In genomic region chr5:79495311-79495710, GRCh38 we compare ENCODE assay signal across 16 cellular contexts. TPM values are rescaled to one million over a fixed set of nuclear protein-coding genes. Genes with fewer than 3 reads are reported as not detected.
DNase-seq lines count a peak whose midpoint lies in the region; ATAC-seq, FAIRE-seq and TF ChIP-seq lines count a peak whose summit lies in the region.
"Had no signal": no experiment of that assay in that cellular context is flagged by ENCODE, and none has a peak within 500 bp of the region (broad histone marks: within the 10 kb centered on the region; RNA-seq: fewer than 3 reads in every experiment).

No MANE protein-coding gene starts in this region.

- H3K9me3 Mint-ChIP-seq in HFFc6 = no peaks in the 10 kb centered on the region
- H3K9me3 Mint-ChIP-seq: activated B cell treated with CpG ODN at 0.5 μM for 24 hours had no signal

- POLR2A ChIA-PET in A549 (lab: Yijun Ruan, JAX) (no interaction called here), PC-3 (lab: Charles Lee; ENCODE audit: unreplicated experiment) (no interaction called here), GM10248 (lab: Yijun Ruan, JAX) (no interaction called here)

- DNase-seq in A549 (ENCODE audit: low read depth in 1 of 2, low spot score in 1 of 2) (peak in 1 of 2 experiments; percentile 19), HFFc6 (peak; percentile 20), PC-3 (peak; percentile 54), hepatocyte (ENCODE audit: low spot score) (peak; percentile 48), GM10248 (ENCODE audit: extremely low spot score) (no peak), ovary (no peak)
- DNase-seq: activated B cell treated with CpG ODN at 0.5 μM for 24 hours; activated T-cell treated with anti-CD3 and anti-CD28 coated beads, Interleukin-2, amount 50 U/mL, for 1 hour; amygdala; effector memory CD4-positive, alpha-beta T cell; heart right ventricle; occipital lobe; stimulated activated CD4-positive, alpha-beta T cell treated with anti-CD3 and anti-CD28 coated beads, Interleukin-1b, Interleukin-23, amount 100 ng/mL, for 48 hours; stimulated activated naive B cell treated with anti-CD40 and anti-IgM and Interleukin-4, amounts not matched to agents 10 μg/mL and 1 μg/mL and 100 μg/mL, for 72 hours had no signal

- H3K27me3 Mint-ChIP-seq in HFFc6 (ENCODE audit: insufficient read depth) = peaks cover 3% of the 10 kb centered on the region; the same call in 1 of the 2 replicates

- no peak overlapping the region for H3K4me3 Mint-ChIP-seq in HFFc6
- H3K4me3 Mint-ChIP-seq: activated B cell treated with CpG ODN at 0.5 μM for 24 hours; stimulated activated naive B cell treated with anti-CD40 and anti-IgM and Interleukin-4, amounts not matched to agents 10 μg/mL and 1 μg/mL and 100 μg/mL, for 72 hours had no signal

- H3K27ac ChIP-seq in A549 = no peak overlapping the region
- H3K27ac ChIP-seq in PC-3 (ENCODE audit: low read length) = 0 out of 2 replicates have a peak overlapping the region, but pooled peaks have one; percentile 21
- H3K27ac ChIP-seq in hepatocyte = no peak overlapping the region
- H3K27ac ChIP-seq in ovary = no peak overlapping the region

- H3K4me1 ChIP-seq in A549 (peaks cover 7% of the 10 kb centered on the region; the same call in 2 of the 3 replicates), PC-3 (ENCODE audit: insufficient read depth, low read length) (peaks cover 9% of the 10 kb centered on the region), hepatocyte (ENCODE audit: insufficient read depth) (peaks cover 9% of the 10 kb centered on the region), ovary (ENCODE audit: insufficient read depth) (no peaks in the 10 kb centered on the region)

- H3K27ac Mint-ChIP-seq in HFFc6 = no peak overlapping the region
- H3K27ac Mint-ChIP-seq: activated B cell treated with CpG ODN at 0.5 μM for 24 hours; stimulated activated naive B cell treated with anti-CD40 and anti-IgM and Interleukin-4, amounts not matched to agents 10 μg/mL and 1 μg/mL and 100 μg/mL, for 72 hours had no signal

- no peaks in the 10 kb centered on the region for H3K36me3 Mint-ChIP-seq in HFFc6 (ENCODE audit: low read depth)

- H3K9me3 ChIP-seq in A549 (no peaks in the 10 kb centered on the region), PC-3 (ENCODE audit: low read length) (no peaks in the 10 kb centered on the region), hepatocyte (ENCODE audit: low read depth) (no peaks in the 10 kb centered on the region), ovary (no peaks in the 10 kb centered on the region)
- H3K9me3 ChIP-seq: heart right ventricle had no signal

- WGBS in A549 (ENCODE audit: missing lambda C conversion rate) = 37% methylated on average over 2 of the region's 2 CpGs
- 20% methylated on average over 2 of the region's 2 CpGs for WGBS in hepatocyte (ENCODE audit: low lambda C conversion rate, missing lambda C conversion rate)
- WGBS in ovary, 3 donors = 58 to 60% (median 60%) methylated on average over 2 of the region's 2 CpGs

- TF ChIP-seq RAD21 in A549 (conservative IDR thresholded peaks at IDR 0.05 in 1 of 2, IDR thresholded peaks at IDR 0.05 in 1 of 2) = no peak

- no peaks in the 10 kb centered on the region for H4K20me1 ChIP-seq in PC-3 (ENCODE audit: low read length)
- no peaks in the 10 kb centered on the region for H4K20me1 ChIP-seq in hepatocyte (ENCODE audit: insufficient read depth, poor library complexity, severe bottlenecking)

- TF ChIP-seq POLR2A in A549 (IDR thresholded peaks at IDR 0.05; ENCODE audit: low read length) = no peak
- no peak for TF ChIP-seq POLR2A in ovary (IDR thresholded peaks at IDR 0.05)

- CTCF ChIA-PET in A549 (lab: Yijun Ruan, JAX) (no interaction called here), PC-3 (lab: Charles Lee) (no interaction called here), GM10248 (lab: Yijun Ruan, JAX) (no interaction called here)

- intact Hi-C loops in PC-3 (cut with micrococcal nuclease) (no loop called here), ovary (cut with DNase I) (no loop called here)

- H3K9ac ChIP-seq in PC-3 (ENCODE audit: low read length) = no peak overlapping the region

- no peaks in the 10 kb centered on the region for H3K9me2 ChIP-seq in PC-3 (replicated peaks; ENCODE audit: low read length)
- H3K9me2 ChIP-seq in hepatocyte (replicated peaks; ENCODE audit: insufficient read depth) = no peaks in the 10 kb centered on the region

- no peak for TF ChIP-seq CTCF in A549 (IDR thresholded peaks at IDR 0.05)
- no peak for TF ChIP-seq CTCF in HFFc6 (IDR thresholded peaks at IDR 0.05)
- TF ChIP-seq CTCF in PC-3 (conservative IDR thresholded peaks at IDR 0.05; ENCODE audit: low read depth, low read length) = no peak
- TF ChIP-seq CTCF in hepatocyte (IDR thresholded peaks at IDR 0.05; ENCODE audit: poor library complexity) = no peak
- no peak for TF ChIP-seq CTCF in GM10248 (IDR thresholded peaks at IDR 0.05; ENCODE audit: control extremely low read depth, extremely low read depth, low read depth, missing control alignments)
- TF ChIP-seq CTCF in ovary (IDR thresholded peaks at IDR 0.05) = no peak

- H3K79me2 ChIP-seq in PC-3 (ENCODE audit: low read length) (peaks cover 17% of the 10 kb centered on the region; the same call in 1 of the 2 replicates), hepatocyte (peaks cover 19% of the 10 kb centered on the region)

- no peak for FAIRE-seq in A549 (lab: Jason Lieb, UNC)

- peaks cover 20% of the 10 kb centered on the region for H3K4me1 Mint-ChIP-seq in HFFc6 (ENCODE audit: low read depth)
- H3K4me1 Mint-ChIP-seq: activated B cell treated with CpG ODN at 0.5 μM for 24 hours; stimulated activated naive B cell treated with anti-CD40 and anti-IgM and Interleukin-4, amounts not matched to agents 10 μg/mL and 1 μg/mL and 100 μg/mL, for 72 hours had no signal

- H3K36me3 ChIP-seq in PC-3 (ENCODE audit: low read depth, low read length) (no peaks in the 10 kb centered on the region), hepatocyte (replicated peaks; ENCODE audit: insufficient read depth, low read depth) (no peaks in the 10 kb centered on the region), ovary (no peaks in the 10 kb centered on the region)
- H3K36me3 ChIP-seq: heart right ventricle had no signal

- H3K27me3 ChIP-seq in PC-3 (ENCODE audit: low read length) (no peaks in the 10 kb centered on the region), hepatocyte (no peaks in the 10 kb centered on the region), ovary (no peaks in the 10 kb centered on the region)
- H3K27me3 ChIP-seq: heart right ventricle had no signal

- H2AFZ ChIP-seq in PC-3 (ENCODE audit: low read length) (no peak overlapping the region), hepatocyte (no peak overlapping the region)

- H3F3A ChIP-seq in PC-3 (ENCODE audit: low read length, unreplicated experiment) = no peaks in the 10 kb centered on the region

- H3K4me3 ChIP-seq in A549 = no peak overlapping the region
- H3K4me3 ChIP-seq in PC-3 (ENCODE audit: low read length) = no peak overlapping the region
- H3K4me3 ChIP-seq in hepatocyte = no peak overlapping the region
- H3K4me3 ChIP-seq in ovary = no peak overlapping the region
- H3K4me3 ChIP-seq: heart right ventricle had no signal

- H3K4me2 ChIP-seq in A549 (no peak overlapping the region; the same call in 2 of the 3 replicates), PC-3 (ENCODE audit: low read length) (peak overlapping the region; percentile 33), hepatocyte (peak overlapping the region; percentile 12)

- BruUV-seq in PC-3 (replicated peaks; lab: Mats Ljungman, UMichigan) = no TSS peak

- ATAC-seq in A549 = no peak
- peak; percentile 95 for ATAC-seq in PC-3
- ATAC-seq in GM21447 (IDR thresholded peaks at IDR 0.05; ENCODE audit: unreplicated experiment) = no peak
- ATAC-seq in HG02642 (IDR thresholded peaks at IDR 0.05; ENCODE audit: poor library complexity, unreplicated experiment) = no peak
- ATAC-seq: stimulated activated naive B cell treated with anti-CD40 and anti-IgM and Interleukin-4, amounts not matched to agents 10 μg/mL and 1 μg/mL and 100 μg/mL, for 72 hours had no signal

- TF ChIP-seq EP300 in A549 (IDR thresholded peaks at IDR 0.05) (no peak), ovary (IDR thresholded peaks at IDR 0.05) (no peak)

TF ChIP-seq in A549, 52 proteins besides CTCF, POLR2A, EP300 and RAD21:
- TF ChIP-seq ELK1 (IDR thresholded peaks at IDR 0.05; ENCODE audit: low read depth, low read length) = no peak
- TF ChIP-seq FOSL2 (IDR thresholded peaks at IDR 0.05) = no peak
- peak; percentile 29 for TF ChIP-seq FOSL2 (CRISPR knock-in tag; IDR thresholded peaks at IDR 0.05)
- TF ChIP-seq MAFK (IDR thresholded peaks at IDR 0.05; ENCODE audit: partially characterized antibody) = no peak

RNA-seq across cellular contexts. Expression of gene HOMER1, which starts 18.6 kb away (rescaled TPM):
- 5.6 and 9.3 TPM in 2 replicates for polyA plus RNA-seq in A549 (2011; rRNA removed)
- polyA plus RNA-seq in A549 (2012; cell fraction: cytosol; rRNA removed) = 1.2 and 1.6 TPM in 2 replicates
- 0.55 and 0.93 TPM in 2 replicates for polyA plus RNA-seq in A549 (2012; cell fraction: nucleus; rRNA removed)
- polyA plus RNA-seq in A549 (2017; fragmentation: RNase III; extraction: RNeasy Plus Mini Kit Qiagen cat#74134 plus additional on column Dnase treatment) = 6.0 to 8.1 TPM (median 6.3 TPM) in 3 replicates
- 4.8 and 5.8 TPM in 2 replicates for polyA minus RNA-seq in A549 (2011; rRNA and poly(A)+ RNA removed)
- total RNA-seq in HFFc6 (2021; fragmentation: NEBNext Ultra II Directional; extraction: Animal tissue kit (Norgen Biotek cat#: 25700)) = 1 to 10 TPM; 2.0 to 5.1 (median 2.9) TPM
- 7.1 and 9.1 TPM in 2 replicates for total RNA-seq in PC-3 (2014; rRNA removed)
- 13.3 and 14.2 TPM in 2 replicates for total RNA-seq in hepatocyte
- polyA plus RNA-seq in hepatocyte = 9.8 and 12.0 TPM in 2 replicates
- total RNA-seq in ovary = 10 to 100 TPM in 5 of 7 donors, 1 to 10 TPM in 2; 8.1 to 37.8 (median 11.8) TPM
- 1 to 10 TPM; 1.8 to 2.8 TPM for polyA plus RNA-seq in ovary

Comparison
In these comparisons a context has a peak if more than half of its experiments do, and no peak if none do; other contexts are left out.
1. DNase-seq: peak in HFFc6 (single experiment), PC-3 (single experiment) and hepatocyte (single experiment); none in GM10248 (single experiment) and ovary (0 of 5).